Comparison of ENCODE assay signal across 1 cellular context in the genomic region with DNA sequence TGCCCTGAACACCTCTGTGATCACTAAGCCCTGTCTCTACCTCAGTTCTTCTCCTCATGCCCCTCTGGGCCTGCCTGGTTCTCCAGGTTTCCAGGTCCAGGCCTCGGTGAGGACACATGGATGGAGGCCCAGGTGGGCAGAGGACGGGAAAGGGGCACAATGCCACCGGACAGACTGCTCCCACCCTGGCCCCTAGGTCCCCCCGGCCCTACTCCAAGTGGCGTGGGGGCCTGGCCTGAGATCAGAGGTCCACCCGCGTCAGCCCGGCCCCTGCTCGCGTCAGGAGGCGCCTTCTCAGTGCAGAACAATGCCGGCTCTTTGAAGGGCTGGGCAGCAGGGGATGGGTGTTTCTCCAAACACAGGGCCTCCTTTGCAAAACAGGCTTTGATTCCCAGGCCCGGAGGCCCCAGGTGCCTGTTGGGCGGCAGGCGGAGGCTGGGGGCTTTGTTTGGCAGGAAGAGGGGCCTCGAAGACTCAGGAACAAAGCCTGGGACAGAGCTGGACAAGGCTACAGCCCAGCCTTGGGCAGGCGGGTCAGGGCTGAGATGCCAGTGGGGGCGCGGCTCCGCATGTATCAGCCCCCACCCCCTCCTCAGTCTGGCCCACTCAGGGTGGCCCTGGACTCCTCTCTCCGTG.
A peak's percentile ranks its signal among the peaks of the same experiment; 100 is the strongest.
TF ChIP-seq lines count a peak whose summit lies in the region.

No MANE protein-coding gene starts in this region.

TF ChIP-seq in HepG2, 621 proteins besides CTCF, POLR2A, EP300 and RAD21 (continued from another document and continues in another):
- TF ChIP-seq PATZ1 (CRISPR knock-in tag; IDR thresholded peaks at IDR 0.05) (peak; percentile 96), ZNF225 (CRISPR knock-in tag; IDR thresholded peaks at IDR 0.05) (no peak), ZFP62 (CRISPR knock-in tag; IDR thresholded peaks at IDR 0.05) (no peak), XRCC5 (optimal IDR thresholded peaks at IDR 0.05; ENCODE audit: low read length) (no peak), ZBTB46 (CRISPR knock-in tag; IDR thresholded peaks at IDR 0.05; ENCODE audit: borderline replicate concordance) (no peak), ZFAT (CRISPR knock-in tag; conservative IDR thresholded peaks at IDR 0.05) (no peak), HNF4A (CRISPR knock-in tag; IDR thresholded peaks at IDR 0.05) (peak; percentile 74), SRSF1 (optimal IDR thresholded peaks at IDR 0.05; ENCODE audit: low read depth, low read length) (peak; percentile 93), SNAPC2 (CRISPR knock-in tag; IDR thresholded peaks at IDR 0.05) (no peak), CBX5 (CRISPR knock-in tag; IDR thresholded peaks at IDR 0.05; ENCODE audit: borderline replicate concordance) (peak; percentile 78; the same call in 1 of the 2 replicates), DMAP1 (CRISPR knock-in tag; IDR thresholded peaks at IDR 0.05) (peak; percentile 63; the same call in 1 of the 2 replicates), MTA1 (CRISPR knock-in tag; IDR thresholded peaks at IDR 0.05; ENCODE audit: borderline replicate concordance) (peak; percentile 89; the same call in 1 of the 2 replicates), ZHX1 (CRISPR knock-in tag; IDR thresholded peaks at IDR 0.05; ENCODE audit: low read depth) (no peak), PCBP1 (IDR thresholded peaks at IDR 0.05; ENCODE audit: borderline replicate concordance, low read depth, low read length) (peak; percentile 82; the same call in 1 of the 2 replicates), ZFYVE20 (CRISPR knock-in tag; IDR thresholded peaks at IDR 0.05; ENCODE audit: borderline replicate concordance, low read depth) (no peak), SAP130 (CRISPR knock-in tag; IDR thresholded peaks at IDR 0.05; ENCODE audit: low read depth) (peak; percentile 33; the same call in 1 of the 2 replicates), ZBTB25 (CRISPR knock-in tag; IDR thresholded peaks at IDR 0.05) (peak; percentile 21; the same call in 1 of the 2 replicates), RAD51 (IDR thresholded peaks at IDR 0.05; ENCODE audit: borderline replicate concordance) (no peak), MNT (IDR thresholded peaks at IDR 0.05) (no peak), TAF15 (IDR thresholded peaks at IDR 0.05; ENCODE audit: low read depth, low read length, poor library complexity, severe bottlenecking) (no peak), ZFP36L2 (CRISPR knock-in tag; IDR thresholded peaks at IDR 0.05) (no peak), NR3C1 (CRISPR knock-in tag; IDR thresholded peaks at IDR 0.05) (no peak), TFDP2 (CRISPR knock-in tag; IDR thresholded peaks at IDR 0.05) (peak; percentile 34; the same call in 1 of the 2 replicates)
- TF ChIP-seq, protein P1, sequence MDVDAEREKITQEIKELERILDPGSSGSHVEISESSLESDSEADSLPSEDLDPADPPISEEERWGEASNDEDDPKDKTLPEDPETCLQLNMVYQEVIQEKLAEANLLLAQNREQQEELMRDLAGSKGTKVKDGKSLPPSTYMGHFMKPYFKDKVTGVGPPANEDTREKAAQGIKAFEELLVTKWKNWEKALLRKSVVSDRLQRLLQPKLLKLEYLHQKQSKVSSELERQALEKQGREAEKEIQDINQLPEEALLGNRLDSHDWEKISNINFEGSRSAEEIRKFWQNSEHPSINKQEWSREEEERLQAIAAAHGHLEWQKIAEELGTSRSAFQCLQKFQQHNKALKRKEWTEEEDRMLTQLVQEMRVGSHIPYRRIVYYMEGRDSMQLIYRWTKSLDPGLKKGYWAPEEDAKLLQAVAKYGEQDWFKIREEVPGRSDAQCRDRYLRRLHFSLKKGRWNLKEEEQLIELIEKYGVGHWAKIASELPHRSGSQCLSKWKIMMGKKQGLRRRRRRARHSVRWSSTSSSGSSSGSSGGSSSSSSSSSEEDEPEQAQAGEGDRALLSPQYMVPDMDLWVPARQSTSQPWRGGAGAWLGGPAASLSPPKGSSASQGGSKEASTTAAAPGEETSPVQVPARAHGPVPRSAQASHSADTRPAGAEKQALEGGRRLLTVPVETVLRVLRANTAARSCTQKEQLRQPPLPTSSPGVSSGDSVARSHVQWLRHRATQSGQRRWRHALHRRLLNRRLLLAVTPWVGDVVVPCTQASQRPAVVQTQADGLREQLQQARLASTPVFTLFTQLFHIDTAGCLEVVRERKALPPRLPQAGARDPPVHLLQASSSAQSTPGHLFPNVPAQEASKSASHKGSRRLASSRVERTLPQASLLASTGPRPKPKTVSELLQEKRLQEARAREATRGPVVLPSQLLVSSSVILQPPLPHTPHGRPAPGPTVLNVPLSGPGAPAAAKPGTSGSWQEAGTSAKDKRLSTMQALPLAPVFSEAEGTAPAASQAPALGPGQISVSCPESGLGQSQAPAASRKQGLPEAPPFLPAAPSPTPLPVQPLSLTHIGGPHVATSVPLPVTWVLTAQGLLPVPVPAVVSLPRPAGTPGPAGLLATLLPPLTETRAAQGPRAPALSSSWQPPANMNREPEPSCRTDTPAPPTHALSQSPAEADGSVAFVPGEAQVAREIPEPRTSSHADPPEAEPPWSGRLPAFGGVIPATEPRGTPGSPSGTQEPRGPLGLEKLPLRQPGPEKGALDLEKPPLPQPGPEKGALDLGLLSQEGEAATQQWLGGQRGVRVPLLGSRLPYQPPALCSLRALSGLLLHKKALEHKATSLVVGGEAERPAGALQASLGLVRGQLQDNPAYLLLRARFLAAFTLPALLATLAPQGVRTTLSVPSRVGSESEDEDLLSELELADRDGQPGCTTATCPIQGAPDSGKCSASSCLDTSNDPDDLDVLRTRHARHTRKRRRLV (CRISPR knock-in tag; IDR thresholded peaks at IDR 0.05) = no peak
- TF ChIP-seq, protein P2, sequence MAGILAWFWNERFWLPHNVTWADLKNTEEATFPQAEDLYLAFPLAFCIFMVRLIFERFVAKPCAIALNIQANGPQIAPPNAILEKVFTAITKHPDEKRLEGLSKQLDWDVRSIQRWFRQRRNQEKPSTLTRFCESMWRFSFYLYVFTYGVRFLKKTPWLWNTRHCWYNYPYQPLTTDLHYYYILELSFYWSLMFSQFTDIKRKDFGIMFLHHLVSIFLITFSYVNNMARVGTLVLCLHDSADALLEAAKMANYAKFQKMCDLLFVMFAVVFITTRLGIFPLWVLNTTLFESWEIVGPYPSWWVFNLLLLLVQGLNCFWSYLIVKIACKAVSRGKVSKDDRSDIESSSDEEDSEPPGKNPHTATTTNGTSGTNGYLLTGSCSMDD (CRISPR knock-in tag; IDR thresholded peaks at IDR 0.05) = no peak
- TF ChIP-seq, protein P3, sequence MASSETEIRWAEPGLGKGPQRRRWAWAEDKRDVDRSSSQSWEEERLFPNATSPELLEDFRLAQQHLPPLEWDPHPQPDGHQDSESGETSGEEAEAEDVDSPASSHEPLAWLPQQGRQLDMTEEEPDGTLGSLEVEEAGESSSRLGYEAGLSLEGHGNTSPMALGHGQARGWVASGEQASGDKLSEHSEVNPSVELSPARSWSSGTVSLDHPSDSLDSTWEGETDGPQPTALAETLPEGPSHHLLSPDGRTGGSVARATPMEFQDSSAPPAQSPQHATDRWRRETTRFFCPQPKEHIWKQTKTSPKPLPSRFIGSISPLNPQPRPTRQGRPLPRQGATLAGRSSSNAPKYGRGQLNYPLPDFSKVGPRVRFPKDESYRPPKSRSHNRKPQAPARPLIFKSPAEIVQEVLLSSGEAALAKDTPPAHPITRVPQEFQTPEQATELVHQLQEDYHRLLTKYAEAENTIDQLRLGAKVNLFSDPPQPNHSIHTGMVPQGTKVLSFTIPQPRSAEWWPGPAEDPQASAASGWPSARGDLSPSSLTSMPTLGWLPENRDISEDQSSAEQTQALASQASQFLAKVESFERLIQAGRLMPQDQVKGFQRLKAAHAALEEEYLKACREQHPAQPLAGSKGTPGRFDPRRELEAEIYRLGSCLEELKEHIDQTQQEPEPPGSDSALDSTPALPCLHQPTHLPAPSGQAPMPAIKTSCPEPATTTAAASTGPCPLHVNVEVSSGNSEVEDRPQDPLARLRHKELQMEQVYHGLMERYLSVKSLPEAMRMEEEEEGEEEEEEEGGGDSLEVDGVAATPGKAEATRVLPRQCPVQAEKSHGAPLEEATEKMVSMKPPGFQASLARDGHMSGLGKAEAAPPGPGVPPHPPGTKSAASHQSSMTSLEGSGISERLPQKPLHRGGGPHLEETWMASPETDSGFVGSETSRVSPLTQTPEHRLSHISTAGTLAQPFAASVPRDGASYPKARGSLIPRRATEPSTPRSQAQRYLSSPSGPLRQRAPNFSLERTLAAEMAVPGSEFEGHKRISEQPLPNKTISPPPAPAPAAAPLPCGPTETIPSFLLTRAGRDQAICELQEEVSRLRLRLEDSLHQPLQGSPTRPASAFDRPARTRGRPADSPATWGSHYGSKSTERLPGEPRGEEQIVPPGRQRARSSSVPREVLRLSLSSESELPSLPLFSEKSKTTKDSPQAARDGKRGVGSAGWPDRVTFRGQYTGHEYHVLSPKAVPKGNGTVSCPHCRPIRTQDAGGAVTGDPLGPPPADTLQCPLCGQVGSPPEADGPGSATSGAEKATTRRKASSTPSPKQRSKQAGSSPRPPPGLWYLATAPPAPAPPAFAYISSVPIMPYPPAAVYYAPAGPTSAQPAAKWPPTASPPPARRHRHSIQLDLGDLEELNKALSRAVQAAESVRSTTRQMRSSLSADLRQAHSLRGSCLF (CRISPR knock-in tag; IDR thresholded peaks at IDR 0.05; ENCODE audit: borderline replicate concordance) = no peak
- TF ChIP-seq, protein P4, sequence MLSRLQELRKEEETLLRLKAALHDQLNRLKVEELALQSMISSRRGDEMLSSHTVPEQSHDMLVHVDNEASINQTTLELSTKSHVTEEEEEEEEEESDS (CRISPR knock-in tag; IDR thresholded peaks at IDR 0.05; ENCODE audit: borderline replicate concordance) = no peak
